Comparison of ENCODE assay signal across 11 cellular contexts in the genomic region with DNA sequence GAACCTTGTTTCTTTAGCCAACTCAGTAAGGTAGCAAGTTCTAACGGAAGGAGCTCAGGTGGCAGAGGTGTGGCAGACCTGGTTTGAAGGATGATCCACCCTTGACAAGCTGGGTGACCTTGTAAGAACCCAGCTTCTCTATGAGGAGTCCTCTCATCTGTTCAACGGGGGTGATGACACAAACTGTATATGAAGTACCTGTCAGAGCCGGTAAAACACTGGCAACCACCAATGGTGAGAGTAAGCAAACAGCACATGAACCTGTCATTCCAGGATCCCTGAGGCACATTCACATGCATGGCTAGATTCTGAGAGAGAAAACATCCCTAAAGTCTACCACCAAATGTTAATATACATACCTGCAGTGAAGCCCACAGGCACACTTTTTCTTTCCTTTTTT. TPM values are rescaled to one million over a fixed set of nuclear protein-coding genes. Genes with fewer than 3 reads are reported as not detected.
DNase-seq lines count a peak whose midpoint lies in the region; ATAC-seq and TF ChIP-seq lines count a peak whose summit lies in the region.
"Had no signal": no experiment of that assay in that cellular context is flagged by ENCODE, and none has a peak within 500 bp of the region (broad histone marks: within the 10 kb centered on the region; RNA-seq: fewer than 3 reads in every experiment).

No MANE protein-coding gene starts in this region.

- peaks cover 71% of the 10 kb centered on the region for H3K79me2 ChIP-seq in DOHH2 (ENCODE audit: control insufficient read depth, low read length)

- peaks cover 14% of the 10 kb centered on the region for H3K36me3 Mint-ChIP-seq in activated CD8-positive, alpha-beta T cell treated with anti-CD3 and anti-CD28 coated beads, Interleukin-2, amount 10 ng/mL, durations not matched to agents 7 days and 5 days (ENCODE audit: low read depth)
- peaks cover 0 to 6% of the 10 kb centered on the region in 2 donors for H3K36me3 Mint-ChIP-seq in CD14-positive monocyte

- peaks cover 31% of the 10 kb centered on the region for H3K4me1 Mint-ChIP-seq in activated CD8-positive, alpha-beta T cell treated with anti-CD3 and anti-CD28 coated beads, Interleukin-2, amount 10 ng/mL, durations not matched to agents 7 days and 5 days (ENCODE audit: low read depth)
- peaks cover 24% of the 10 kb centered on the region for H3K4me1 Mint-ChIP-seq in CD14-positive monocyte

- no peaks in the 10 kb centered on the region for H3K27me3 ChIP-seq in DOHH2 (ENCODE audit: control insufficient read depth, low read length)

- peaks cover 18% of the 10 kb centered on the region for H3K36me3 ChIP-seq in DOHH2 (ENCODE audit: control insufficient read depth, low read length)

- no peak overlapping the region for H3K4me3 ChIP-seq in DOHH2 (ENCODE audit: low read length)

- CTCF ChIA-PET in activated CD8-positive, alpha-beta T cell treated with anti-CD3 and anti-CD28 coated beads, Interleukin-2, amount 10 ng/mL, durations not matched to agents 7 days and 5 days (lab: Charles Lee) = interaction anchor here (1.6 kb wide), 1 partner anchor 52 kb away, joined by 8 read pairs; no protein-coding TSS in a partner anchor

- DNase-seq in activated CD8-positive, alpha-beta T cell treated with anti-CD3 and anti-CD28 coated beads, Interleukin-2, amount 10 ng/mL, durations not matched to agents 7 days and 5 days = no peak
- DNase-seq in kidney tubule cell (ENCODE audit: low spot score) = peak; percentile 44
- DNase-seq in GF-D8 (lab: John Stamatoyannopoulos, UW) = no peak
- no peak for DNase-seq in CD14-positive monocyte (ENCODE audit: low spot score)
- no peak for DNase-seq in ACHN
- DNase-seq: cerebellar nuclear complex, NCI-H2081 treated with DMSO at 0.1 percent for 48 hours had no signal

- H3K27me3 Mint-ChIP-seq in activated CD8-positive, alpha-beta T cell treated with anti-CD3 and anti-CD28 coated beads, Interleukin-2, amount 10 ng/mL, durations not matched to agents 7 days and 5 days (ENCODE audit: low read depth) = no peaks in the 10 kb centered on the region
- H3K27me3 Mint-ChIP-seq in CD14-positive monocyte (ENCODE audit: low read depth in 3 of 3) = no peaks in the 10 kb centered on the region

- intact Hi-C loops in CD14-positive monocyte (cut with micrococcal nuclease) = no loop called here

- H3K9me3 ChIP-seq in DOHH2 (ENCODE audit: control insufficient read depth, insufficient read depth, low read length) = peaks cover 8% of the 10 kb centered on the region; the same call in 1 of the 2 replicates

- POLR2A ChIA-PET in activated CD8-positive, alpha-beta T cell treated with anti-CD3 and anti-CD28 coated beads, Interleukin-2, amount 10 ng/mL, durations not matched to agents 7 days and 5 days (lab: Charles Lee) = no interaction called here

- no peak overlapping the region for H3K27ac Mint-ChIP-seq in activated CD8-positive, alpha-beta T cell treated with anti-CD3 and anti-CD28 coated beads, Interleukin-2, amount 10 ng/mL, durations not matched to agents 7 days and 5 days
- H3K27ac Mint-ChIP-seq in CD14-positive monocyte = no peak overlapping the region

- no peak for ATAC-seq in activated CD8-positive, alpha-beta T cell treated with anti-CD3 and anti-CD28 coated beads, Interleukin-2, amount 10 ng/mL, durations not matched to agents 7 days and 5 days
- no peak for ATAC-seq in HG03045 (IDR thresholded peaks at IDR 0.05; ENCODE audit: unreplicated experiment)

- no peaks in the 10 kb centered on the region for H3K9me2 ChIP-seq in DOHH2 (replicated peaks; ENCODE audit: control insufficient read depth, low read length)

- no peaks in the 10 kb centered on the region for H3F3A ChIP-seq in DOHH2 (ENCODE audit: control insufficient read depth, insufficient read depth)

- H3K27ac ChIP-seq in 22Rv1 (peak overlapping the region; percentile 83), DOHH2 (ENCODE audit: low read depth, low read length) (no peak overlapping the region)
- H3K27ac ChIP-seq: KMS-11 had no signal

- no peaks in the 10 kb centered on the region for H3K9me3 Mint-ChIP-seq in activated CD8-positive, alpha-beta T cell treated with anti-CD3 and anti-CD28 coated beads, Interleukin-2, amount 10 ng/mL, durations not matched to agents 7 days and 5 days (ENCODE audit: insufficient read depth)
- H3K9me3 Mint-ChIP-seq in CD14-positive monocyte = peaks cover 0 to 1% (median 0%) of the 10 kb centered on the region in 7 donors

- in situ Hi-C loops in ACHN (cut with HindIII; ENCODE audit: low pct_ligation_motif_present, low pct_unique_long_range_greater_than_20kb, low sequenced_read_pairs) = no loop called here

- peak overlapping the region; percentile 24; the same call in 1 of the 2 replicates for H3K4me2 ChIP-seq in DOHH2 (ENCODE audit: low read length)
- H3K4me2 ChIP-seq: KMS-11 had no signal

- no peak for TF ChIP-seq CTCF in 22Rv1 (IDR thresholded peaks at IDR 0.05)
- no peak for TF ChIP-seq CTCF in DOHH2 (IDR thresholded peaks at IDR 0.05; ENCODE audit: low read depth, low read length, poor library complexity, severe bottlenecking)
- TF ChIP-seq CTCF in CD14-positive monocyte (IDR thresholded peaks at IDR 0.05) = no peak

- no peaks in the 10 kb centered on the region for H4K20me1 ChIP-seq in DOHH2 (ENCODE audit: control insufficient read depth, insufficient read depth, low read depth, low read length)

- H3K4me1 ChIP-seq in DOHH2 (ENCODE audit: control insufficient read depth, low read length) = peaks cover 29% of the 10 kb centered on the region

- H3K4me3 Mint-ChIP-seq in activated CD8-positive, alpha-beta T cell treated with anti-CD3 and anti-CD28 coated beads, Interleukin-2, amount 10 ng/mL, durations not matched to agents 7 days and 5 days = peak overlapping the region; percentile 38
- no peak overlapping the region for H3K4me3 Mint-ChIP-seq in CD14-positive monocyte

RNA-seq across cellular contexts. Expression of gene SCAP, which starts 2.4 kb away (rescaled TPM):
- total RNA-seq in activated CD8-positive, alpha-beta T cell treated with anti-CD3 and anti-CD28 coated beads, Interleukin-2, amount 10 ng/mL, durations not matched to agents 7 days and 5 days = 10 to 100 TPM; 57.5 to 60.7 TPM
- polyA plus RNA-seq in CD14-positive monocyte = 10 to 100 TPM; 27.7 to 27.8 TPM

RNA-seq across cellular contexts. Expression of gene ELP6, which starts 40.1 kb away (rescaled TPM):
- total RNA-seq in activated CD8-positive, alpha-beta T cell treated with anti-CD3 and anti-CD28 coated beads, Interleukin-2, amount 10 ng/mL, durations not matched to agents 7 days and 5 days = 10 to 100 TPM; 52.1 to 53.0 TPM
- polyA plus RNA-seq in CD14-positive monocyte = 10 to 100 TPM; 14.0 to 18.3 TPM
